Comparison of ENCODE assay signal across 27 cellular contexts in the genomic region with DNA sequence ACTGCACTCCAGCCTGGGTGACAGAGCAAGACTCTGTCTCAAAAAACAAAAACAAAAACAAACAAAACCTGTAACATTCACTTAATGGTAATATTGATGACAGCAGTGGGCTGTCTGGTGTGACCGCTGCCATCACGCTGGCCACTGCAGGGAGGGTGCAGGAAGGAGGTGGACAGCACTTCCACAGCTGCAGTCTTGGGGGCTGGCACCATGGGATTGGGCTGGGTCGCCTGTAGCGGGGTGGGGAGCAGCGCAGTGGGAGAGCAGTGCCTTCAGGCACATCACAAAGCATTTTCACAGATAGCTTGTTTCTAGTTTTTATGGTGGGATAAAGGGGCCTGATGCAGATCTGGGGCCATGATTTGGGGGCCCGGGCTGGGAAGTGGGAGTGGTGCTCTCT. TPM values are rescaled to one million over a fixed set of nuclear protein-coding genes. Genes with fewer than 3 reads are reported as not detected.
DNase-seq lines count a peak whose midpoint lies in the region; ATAC-seq and TF ChIP-seq lines count a peak whose summit lies in the region.
"Had no signal": no experiment of that assay in that cellular context is flagged by ENCODE, and none has a peak within 500 bp of the region (broad histone marks: within the 10 kb centered on the region; RNA-seq: fewer than 3 reads in every experiment).

No MANE protein-coding gene starts in this region.

- intact Hi-C loops in sigmoid colon (cut with DNase I), result no loop called here
- intact Hi-C loops in posterior vena cava (cut with DNase I), result no loop called here

- H3F3A ChIP-seq in neural progenitor cell (ENCODE audit: low read depth), result peaks cover 8% of the 10 kb centered on the region

- no peak for TF ChIP-seq POLR2A in sigmoid colon (IDR thresholded peaks at IDR 0.05)

- H3K9me3 Mint-ChIP-seq in neural progenitor cell, result peaks cover 11% of the 10 kb centered on the region

- no peak overlapping the region for H3K27ac Mint-ChIP-seq in neural progenitor cell
- H3K27ac Mint-ChIP-seq: CD14-positive monocyte; CD4-positive, alpha-beta memory T cell; CD4-positive, CD25-positive, alpha-beta regulatory T cell had no signal

- TF ChIP-seq CTCF in neural progenitor cell (IDR thresholded peaks at IDR 0.05) (no peak), sigmoid colon (IDR thresholded peaks at IDR 0.05) (no peak)

- H3K27me3 Mint-ChIP-seq in neural progenitor cell (ENCODE audit: insufficient read depth, low read depth), result peaks cover 4% of the 10 kb centered on the region

- H3K4me2 ChIP-seq in neural progenitor cell, result no peak overlapping the region
- H3K4me2 ChIP-seq: BLaER1 had no signal

- H4K20me1 ChIP-seq in neural progenitor cell (ENCODE audit: low read depth), result no peaks in the 10 kb centered on the region
- H4K20me1 ChIP-seq: BLaER1 had no signal

- H3K9ac ChIP-seq in neural progenitor cell, result no peak overlapping the region
- H3K9ac ChIP-seq: BLaER1 had no signal

- WGBS in sigmoid colon, 2 donors, result 81 to 91% methylated on average over 6 of the region's 6 CpGs

- H3K9me3 ChIP-seq in neural progenitor cell (ENCODE audit: low read depth) (no peaks in the 10 kb centered on the region), sigmoid colon (no peaks in the 10 kb centered on the region)
- H3K9me3 ChIP-seq: BE2C had no signal

- H3K36me3 Mint-ChIP-seq in neural progenitor cell, result no peaks in the 10 kb centered on the region
- H3K36me3 Mint-ChIP-seq: CD14-positive monocyte; CD4-positive, alpha-beta memory T cell had no signal

- peaks cover 10% of the 10 kb centered on the region for H3K4me1 Mint-ChIP-seq in neural progenitor cell
- H3K4me1 Mint-ChIP-seq: CD14-positive monocyte; CD4-positive, alpha-beta memory T cell; CD4-positive, CD25-positive, alpha-beta regulatory T cell; CD8-positive, alpha-beta memory T cell had no signal

- no peak overlapping the region for H2AFZ ChIP-seq in neural progenitor cell (replicated peaks)

- no peak for ATAC-seq in GM18517 (IDR thresholded peaks at IDR 0.05; ENCODE audit: unreplicated experiment)
- ATAC-seq: GM12878 had no signal

- H3K36me3 ChIP-seq in neural progenitor cell, result no peaks in the 10 kb centered on the region
- H3K36me3 ChIP-seq in sigmoid colon, result no peaks in the 10 kb centered on the region
- H3K36me3 ChIP-seq: BE2C had no signal

- H3K79me2 ChIP-seq in neural progenitor cell (ENCODE audit: low read depth), result no peaks in the 10 kb centered on the region

- H3K4me1 ChIP-seq in neural progenitor cell (no peaks in the 10 kb centered on the region), sigmoid colon (no peaks in the 10 kb centered on the region)
- H3K4me1 ChIP-seq: BE2C, BLaER1 had no signal

- DNase-seq in neural progenitor cell (ENCODE audit: low spot score) (no peak), sigmoid colon (peak; percentile 53), posterior vena cava (ENCODE audit: low spot score) (no peak)
- DNase-seq in activated T-cell treated with anti-CD3 and anti-CD28 coated beads, Interleukin-2, amount 50 U/mL, for 48 hours, result no peak
- DNase-seq: 8988T; ACHN; BE2C; C1 segment of cervical spinal cord; CD4-positive, alpha-beta memory T cell; CD4-positive, CD25-positive, alpha-beta regulatory T cell; CD8-positive, alpha-beta memory T cell; COR-L47; DMS 273 treated with DMSO at 0.1 percent for 48 hours; DMS153; DMS53; DMS79; DND-41; EL; GDM1 had no signal

- H3K27me3 ChIP-seq in neural progenitor cell (no peaks in the 10 kb centered on the region), sigmoid colon (peaks cover 0 to 16% (median 8%) of the 10 kb centered on the region in 3 donors)
- H3K27me3 ChIP-seq: BLaER1 had no signal

- H3K4me3 Mint-ChIP-seq in neural progenitor cell, result peak overlapping the region; percentile 57
- H3K4me3 Mint-ChIP-seq: CD14-positive monocyte; CD4-positive, alpha-beta memory T cell; CD4-positive, CD25-positive, alpha-beta regulatory T cell; CD8-positive, alpha-beta memory T cell had no signal

- H3K4me3 ChIP-seq in neural progenitor cell, result no peak overlapping the region
- H3K4me3 ChIP-seq in sigmoid colon, result no peak overlapping the region
- H3K4me3 ChIP-seq: BLaER1, GM12878 had no signal

- H3K27ac ChIP-seq in neural progenitor cell (no peak overlapping the region), sigmoid colon (no peak overlapping the region)
- H3K27ac ChIP-seq: BLaER1 had no signal

- TF ChIP-seq EP300 in sigmoid colon (IDR thresholded peaks at IDR 0.05), result no peak

RNA-seq across cellular contexts. Expression of a gene that starts 5.3 kb away (rescaled TPM):
- total RNA-seq in neural progenitor cell (ENCODE audit: low replicate concordance) (0.15 and 0.21 TPM in 2 replicates), sigmoid colon (not detected), posterior vena cava (not detected)
- not detected for polyA plus RNA-seq in sigmoid colon
- total RNA-seq: A673; CD4-positive, alpha-beta memory T cell; CD4-positive, CD25-positive, alpha-beta regulatory T cell; CD8-positive, alpha-beta memory T cell; Daoy; G401; GM12878 had no signal
- polyA plus RNA-seq: AG04450; CD14-positive monocyte; CD4-positive, alpha-beta memory T cell; CD4-positive, CD25-positive, alpha-beta regulatory T cell; CD8-positive, alpha-beta memory T cell; GM12878 had no signal

RNA-seq across cellular contexts. Expression of a gene that starts 12.7 kb away (rescaled TPM):
- total RNA-seq in neural progenitor cell (ENCODE audit: low replicate concordance) (not detected in 2 replicates), sigmoid colon (not detected), posterior vena cava (not detected)
- under 1 TPM in 1 of 3 donors, not detected in 2; 0.12 TPM for polyA plus RNA-seq in sigmoid colon
- total RNA-seq: A673; CD4-positive, alpha-beta memory T cell; CD4-positive, CD25-positive, alpha-beta regulatory T cell; CD8-positive, alpha-beta memory T cell; Daoy; G401; GM12878 had no signal
- polyA plus RNA-seq: AG04450; CD4-positive, alpha-beta memory T cell; CD4-positive, CD25-positive, alpha-beta regulatory T cell; CD8-positive, alpha-beta memory T cell had no signal

RNA-seq across cellular contexts. Expression of a gene that starts 40.3 kb away (rescaled TPM):
- total RNA-seq in neural progenitor cell (ENCODE audit: low replicate concordance) (5.7 and 11.6 TPM in 2 replicates), sigmoid colon (10 to 100 TPM in 2 of 4 donors, 1 to 10 TPM in 2; 5.0 to 15.2 (median 8.0) TPM), posterior vena cava (10 to 100 TPM in 1 of 2 donors, 1 to 10 TPM in 1; 10.0 to 12.9 TPM)
- 10 to 100 TPM in 2 of 3 donors, 1 to 10 TPM in 1; 9.6 to 16.3 (median 10.9) TPM for polyA plus RNA-seq in sigmoid colon
